Comparison of ENCODE assay signal across 1 cellular context in genomic region chr1:163090321-163090945, GRCh38.
TF ChIP-seq lines count a peak whose summit lies in the region.

No MANE protein-coding gene starts in this region.

TF ChIP-seq in K562, 482 proteins besides CTCF, POLR2A, EP300 and RAD21 (continued from another document):
- TF ChIP-seq ZNF407 (IDR thresholded peaks at IDR 0.05; ENCODE audit: low read depth), result no peak
- no peak for TF ChIP-seq L3MBTL2 (IDR thresholded peaks at IDR 0.05)
- TF ChIP-seq CC2D1A (IDR thresholded peaks at IDR 0.05), result no peak
- TF ChIP-seq TFAP4 (CRISPR knock-in tag; IDR thresholded peaks at IDR 0.05; ENCODE audit: borderline replicate concordance), result no peak
- TF ChIP-seq RNF2 (IDR thresholded peaks at IDR 0.05), result no peak
- no peak for TF ChIP-seq MAZ (CRISPR knock-in tag; conservative IDR thresholded peaks at IDR 0.05 in 1 of 2, IDR thresholded peaks at IDR 0.05 in 1 of 2)
